Comparison of ENCODE assay signal across 8 cellular contexts in the genomic region with DNA sequence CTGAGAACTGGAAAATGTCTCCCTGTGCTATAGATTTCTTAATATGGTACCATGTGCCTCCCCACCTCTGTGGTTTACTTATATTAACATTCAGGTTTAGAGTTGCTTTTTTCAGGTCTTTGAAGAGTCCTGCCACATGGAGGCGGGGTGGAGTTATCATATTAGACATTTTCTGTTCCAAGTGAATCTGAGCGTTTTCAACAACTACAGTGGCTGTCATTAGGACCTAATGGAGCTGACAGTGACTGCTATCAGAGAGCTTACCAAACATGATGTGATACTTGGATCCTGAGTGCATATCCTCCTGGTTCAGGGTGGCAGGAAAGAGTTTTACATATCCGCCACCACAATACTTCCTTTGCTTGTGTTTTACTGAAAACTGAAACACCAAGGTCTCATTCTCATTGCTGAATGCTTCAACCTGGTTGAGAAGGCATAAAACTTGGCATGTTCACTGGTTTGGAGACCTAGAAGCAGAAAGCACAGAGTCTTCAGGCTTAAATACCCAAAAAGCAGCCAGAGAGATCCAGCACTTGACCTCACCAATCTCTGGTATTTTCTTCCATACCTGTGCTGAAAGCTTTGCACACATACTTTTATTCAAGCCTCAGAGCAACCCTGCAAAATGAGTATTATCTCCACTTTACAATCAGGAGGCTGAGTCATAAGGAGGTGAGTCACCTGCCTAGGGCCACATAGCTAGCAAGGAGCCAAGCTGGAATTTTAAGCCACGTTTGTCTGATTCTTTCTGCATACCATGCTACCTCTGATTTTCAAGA. TPM values are rescaled to one million over a fixed set of nuclear protein-coding genes. Genes with fewer than 3 reads are reported as not detected.
DNase-seq lines count a peak whose midpoint lies in the region; ATAC-seq lines count a peak whose summit lies in the region.

No MANE protein-coding gene starts in this region.

- H3K27me3 Mint-ChIP-seq in T-helper 1 cell treated with Interleukin-12 subunit alpha and Interleukin-12 subunit beta and Interleukin-4 antibody, amounts not matched to agents 30 μg/mL and 1 μg/mL, for 36 hours (ENCODE audit: low read depth): no peaks in the 10 kb centered on the region

- peak overlapping the region; percentile 94 for H3K27ac Mint-ChIP-seq in T-helper 1 cell treated with Interleukin-12 subunit alpha and Interleukin-12 subunit beta and Interleukin-4 antibody, amounts not matched to agents 30 μg/mL and 1 μg/mL, for 36 hours

- DNase-seq in EH (ENCODE audit: low read depth) (peak; percentile 82), cerebellar cortex (ENCODE audit: low spot score) (peak; percentile 43), mucosa of gallbladder (ENCODE audit: low spot score) (peak; percentile 52), SKM-1 treated with dmso at 0.1 percent for 144 hours (lab: John Stamatoyannopoulos, UW; ENCODE audit: unreplicated experiment) (no peak), C1 segment of cervical spinal cord (lab: John Stamatoyannopoulos, UW) (no peak)

- ATAC-seq in GM19463 (IDR thresholded peaks at IDR 0.05; ENCODE audit: unreplicated experiment): peak; percentile 72
- ATAC-seq in HG03457 (IDR thresholded peaks at IDR 0.05; ENCODE audit: unreplicated experiment): peak; percentile 81

- peaks cover 39% of the 10 kb centered on the region for H3K4me1 Mint-ChIP-seq in T-helper 1 cell treated with Interleukin-12 subunit alpha and Interleukin-12 subunit beta and Interleukin-4 antibody, amounts not matched to agents 30 μg/mL and 1 μg/mL, for 36 hours (ENCODE audit: low read depth)

- peak overlapping the region; percentile 63 for H3K4me3 Mint-ChIP-seq in T-helper 1 cell treated with Interleukin-12 subunit alpha and Interleukin-12 subunit beta and Interleukin-4 antibody, amounts not matched to agents 30 μg/mL and 1 μg/mL, for 36 hours

- no peaks in the 10 kb centered on the region for H3K9me3 Mint-ChIP-seq in T-helper 1 cell treated with Interleukin-12 subunit alpha and Interleukin-12 subunit beta and Interleukin-4 antibody, amounts not matched to agents 30 μg/mL and 1 μg/mL, for 36 hours

- peaks cover 2% of the 10 kb centered on the region for H3K36me3 Mint-ChIP-seq in T-helper 1 cell treated with Interleukin-12 subunit alpha and Interleukin-12 subunit beta and Interleukin-4 antibody, amounts not matched to agents 30 μg/mL and 1 μg/mL, for 36 hours (ENCODE audit: low read depth)

RNA-seq across cellular contexts. Expression of a gene that starts 47.4 kb away (rescaled TPM):
- 47.3 TPM for total RNA-seq in mucosa of gallbladder

RNA-seq across cellular contexts. Expression of a gene that starts 50.4 kb away (rescaled TPM):
- 67.0 TPM for total RNA-seq in mucosa of gallbladder

Comparison
In these comparisons a context has a peak if more than half of its experiments do, and no peak if none do; other contexts are left out.
1. DNase-seq: peak in EH (single experiment), cerebellar cortex (single experiment) and mucosa of gallbladder (single experiment); none in SKM-1 treated with dmso at 0.1 percent for 144 hours (single experiment) and C1 segment of cervical spinal cord (0 of 14).